ENCODE assay signal across 1 cellular context in genomic region chr15:58285921-58286278, GRCh38.
A peak's percentile ranks its signal among the peaks of the same experiment; 100 is the strongest.
TF ChIP-seq lines count a peak whose summit lies in the region.

No MANE protein-coding gene starts in this region.

TF ChIP-seq in HepG2, 621 proteins besides CTCF, POLR2A, EP300 and RAD21 (continued from another document and continues in another):
- TF ChIP-seq ZBTB37 (CRISPR knock-in tag; IDR thresholded peaks at IDR 0.05) (no peak), ARHGAP35 (CRISPR knock-in tag; IDR thresholded peaks at IDR 0.05; ENCODE audit: borderline replicate concordance) (no peak), ZNF574 (CRISPR knock-in tag; IDR thresholded peaks at IDR 0.05) (no peak), HMG20A (CRISPR knock-in tag; IDR thresholded peaks at IDR 0.05; ENCODE audit: borderline replicate concordance) (peak; percentile 79; the same call in 1 of the 2 replicates), HNF1A (IDR thresholded peaks at IDR 0.05; ENCODE audit: low read depth) (peak; percentile 74), HNF1A (CRISPR knock-in tag; IDR thresholded peaks at IDR 0.05; ENCODE audit: borderline replicate concordance) (no peak; the same call in none of the 2 replicates), ZNF709 (CRISPR knock-in tag; IDR thresholded peaks at IDR 0.05) (no peak), ZNF878 (CRISPR knock-in tag; IDR thresholded peaks at IDR 0.05) (no peak), PPARG (CRISPR knock-in tag; conservative IDR thresholded peaks at IDR 0.05) (peak; percentile 49; the same call in 1 of the 2 replicates), ZNF800 (CRISPR knock-in tag; IDR thresholded peaks at IDR 0.05) (no peak), ZNF329 (CRISPR knock-in tag; IDR thresholded peaks at IDR 0.05; ENCODE audit: low read depth) (no peak), CBX5 (CRISPR knock-in tag; IDR thresholded peaks at IDR 0.05; ENCODE audit: borderline replicate concordance) (no peak), RBM22 (optimal IDR thresholded peaks at IDR 0.05; ENCODE audit: low read length) (no peak), NFIC (IDR thresholded peaks at IDR 0.05; ENCODE audit: low read length) (peak; percentile 65; the same call in 1 of the 2 replicates), ZFP1 (CRISPR knock-in tag; IDR thresholded peaks at IDR 0.05) (no peak), TCF7 (IDR thresholded peaks at IDR 0.05; ENCODE audit: low read depth) (peak; percentile 90), ZNF570 (CRISPR knock-in tag; IDR thresholded peaks at IDR 0.05; ENCODE audit: borderline replicate concordance) (no peak), ZBTB2 (CRISPR knock-in tag; IDR thresholded peaks at IDR 0.05; ENCODE audit: low read depth) (no peak), HDAC2 (CRISPR knock-in tag; IDR thresholded peaks at IDR 0.05) (peak; percentile 68), USF2 (IDR thresholded peaks at IDR 0.05; ENCODE audit: low read depth, low read length) (no peak), USF2 (CRISPR knock-in tag; IDR thresholded peaks at IDR 0.05; ENCODE audit: borderline replicate concordance) (no peak), ZNF678 (CRISPR knock-in tag; IDR thresholded peaks at IDR 0.05) (no peak), UBTF (CRISPR knock-in tag; IDR thresholded peaks at IDR 0.05) (no peak), FOXP4 (CRISPR knock-in tag; IDR thresholded peaks at IDR 0.05) (peak; percentile 59; the same call in 1 of the 2 replicates), GTF3A (CRISPR knock-in tag; conservative IDR thresholded peaks at IDR 0.05) (no peak), RARG (CRISPR knock-in tag; IDR thresholded peaks at IDR 0.05; ENCODE audit: low read depth) (no peak), NR2F2 (IDR thresholded peaks at IDR 0.05; ENCODE audit: borderline replicate concordance, low read depth) (peak; percentile 87), FOXA1 (IDR thresholded peaks at IDR 0.05) (no peak), FOXA1 (CRISPR knock-in tag; IDR thresholded peaks at IDR 0.05) (peak; percentile 66; the same call in 1 of the 2 replicates), ZFY (CRISPR knock-in tag; IDR thresholded peaks at IDR 0.05) (no peak), ZFP82 (CRISPR knock-in tag; IDR thresholded peaks at IDR 0.05; ENCODE audit: borderline replicate concordance) (no peak), MAX (IDR thresholded peaks at IDR 0.05) (no peak), MIER2 (CRISPR knock-in tag; IDR thresholded peaks at IDR 0.05) (no peak), SRF (IDR thresholded peaks at IDR 0.05; ENCODE audit: low read depth, low read length) (no peak), ZSCAN29 (CRISPR knock-in tag; conservative IDR thresholded peaks at IDR 0.05) (no peak), SKIL (CRISPR knock-in tag; IDR thresholded peaks at IDR 0.05; ENCODE audit: borderline replicate concordance) (no peak), ZNF30 (CRISPR knock-in tag; IDR thresholded peaks at IDR 0.05) (no peak), NRL (CRISPR knock-in tag; IDR thresholded peaks at IDR 0.05; ENCODE audit: borderline replicate concordance) (no peak), MEF2D (CRISPR knock-in tag; IDR thresholded peaks at IDR 0.05) (no peak), TRIM24 (CRISPR knock-in tag; IDR thresholded peaks at IDR 0.05) (no peak)
